1 cellular context compared by ENCODE assay signal in genomic region chr2:58237741-58238140, GRCh38.
TF ChIP-seq lines count a peak whose summit lies in the region.

No MANE protein-coding gene starts in this region.

TF ChIP-seq in GM12878, 131 proteins besides CTCF, POLR2A, EP300 and RAD21 (continued from another document):
- TF ChIP-seq ZBTB40 (IDR thresholded peaks at IDR 0.05; ENCODE audit: borderline replicate concordance) (peak; percentile 38; the same call in 1 of the 2 replicates), CEBPZ (IDR thresholded peaks at IDR 0.05; ENCODE audit: low read depth, low read length) (no peak)
